ENCODE assay signal across 8 cellular contexts in the genomic region with DNA sequence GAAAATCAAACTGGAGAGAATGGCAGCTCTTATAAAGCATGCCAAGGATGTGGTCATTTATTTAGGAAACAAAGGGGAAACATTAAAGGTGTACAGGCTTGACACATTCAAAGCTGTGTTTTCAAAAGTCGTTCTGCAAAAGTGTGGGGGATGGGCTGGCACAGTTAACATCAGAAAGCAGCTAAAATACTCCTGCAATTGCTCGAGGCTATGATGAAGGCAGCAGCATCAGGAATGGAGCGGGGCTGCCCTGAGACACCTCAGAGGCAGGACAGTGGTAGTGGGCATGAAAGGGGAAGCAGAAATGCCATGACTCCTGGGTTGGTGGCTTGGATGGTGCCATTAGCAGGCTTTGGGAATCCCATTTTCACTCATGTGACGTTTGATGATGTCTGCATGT. TPM values are rescaled to one million over a fixed set of nuclear protein-coding genes. Genes with fewer than 3 reads are reported as not detected.
A peak's percentile ranks its signal among the peaks of the same experiment; 100 is the strongest.
DNase-seq lines count a peak whose midpoint lies in the region; ATAC-seq and TF ChIP-seq lines count a peak whose summit lies in the region.

No MANE protein-coding gene starts in this region.

- H3K9me3 ChIP-seq in Loucy (ENCODE audit: insufficient read depth, low read depth, low read length): no peaks in the 10 kb centered on the region
- H3K9me3 ChIP-seq in mammary epithelial cell (replicated peaks; ENCODE audit: insufficient read depth, low read length): no peaks in the 10 kb centered on the region

- H3K9me3 Mint-ChIP-seq in natural killer cell: no peaks in the 10 kb centered on the region

- H3K27ac Mint-ChIP-seq in natural killer cell: peak overlapping the region; percentile 96 to 97

- H3K9me2 ChIP-seq in Loucy (replicated peaks; ENCODE audit: low read depth, low read length): no peaks in the 10 kb centered on the region

- peaks cover 88% of the 10 kb centered on the region for H3K79me2 ChIP-seq in Loucy (ENCODE audit: insufficient read depth, low read length)
- H3K79me2 ChIP-seq in mammary epithelial cell (ENCODE audit: insufficient read depth, low read length): peaks cover 83% of the 10 kb centered on the region

- H3K4me2 ChIP-seq in Loucy (ENCODE audit: low read depth, low read length, poor library complexity, severe bottlenecking) (peak overlapping the region; percentile 96), mammary epithelial cell (ENCODE audit: insufficient read depth, low read depth, low read length) (peak overlapping the region; percentile 85)

- H3K36me3 Mint-ChIP-seq in natural killer cell: no peaks in the 10 kb centered on the region

- H3F3A ChIP-seq in Loucy (ENCODE audit: low read depth): no peaks in the 10 kb centered on the region

- intact Hi-C loops in mammary epithelial cell (cut with micrococcal nuclease): no loop called here
- intact Hi-C loops in natural killer cell (cut with micrococcal nuclease): loop anchor here (10.0 kb wide), 1 partner anchor 362 kb away; no protein-coding TSS in a partner anchor

- no peaks in the 10 kb centered on the region for H3K27me3 Mint-ChIP-seq in natural killer cell (ENCODE audit: low read depth in 2 of 2)

- DNase-seq in CD1c-positive myeloid dendritic cell (ENCODE audit: extremely low spot score): peak; percentile 35
- DNase-seq in mammary epithelial cell: no peak
- DNase-seq in natural killer cell: no peak
- DNase-seq in SKM-1 (lab: John Stamatoyannopoulos, UW; ENCODE audit: unreplicated experiment): no peak
- DNase-seq in NK-92 (lab: John Stamatoyannopoulos, UW; ENCODE audit: unreplicated experiment): no peak

- H3K4me3 ChIP-seq in Loucy (ENCODE audit: low read length, poor library complexity, severe bottlenecking) (peak overlapping the region; percentile 82), mammary epithelial cell (replicated peaks in 1 of 3; ENCODE audit: insufficient read depth in 1 of 3, low read depth in 2 of 3, low read length in 3 of 3) (peak overlapping the region; percentile 85 to 90 (median 89))

- WGBS in mammary epithelial cell (ENCODE audit: low coverage, missing lambda C conversion rate): 19% methylated on average over 4 of the region's 4 CpGs

- CTCF ChIA-PET in mammary epithelial cell (lab: Charles Lee; ENCODE audit: low non-redundant PET): no interaction called here

- H4K20me1 ChIP-seq in Loucy (ENCODE audit: insufficient read depth, low read length, poor library complexity, severe bottlenecking) (peaks cover 30% of the 10 kb centered on the region), mammary epithelial cell (ENCODE audit: insufficient read depth, low read length) (no peaks in the 10 kb centered on the region)

- peak overlapping the region; percentile 21; the same call in 1 of the 2 replicates for H2AFZ ChIP-seq in Loucy (ENCODE audit: low read length)
- peak overlapping the region; percentile 100 for H2AFZ ChIP-seq in mammary epithelial cell (ENCODE audit: low read depth, low read length)

- TF ChIP-seq CTCF in Loucy (conservative IDR thresholded peaks at IDR 0.05; ENCODE audit: low read length) (no peak), mammary epithelial cell (conservative IDR thresholded peaks at IDR 0.05 in 1 of 2, IDR thresholded peaks at IDR 0.05 in 1 of 2; ENCODE audit: extremely low read depth in 1 of 2, insufficient read depth in 1 of 2, low read depth in 1 of 2, low read length in 2 of 2) (no peak), natural killer cell (IDR thresholded peaks at IDR 0.05) (no peak)

- H3K4me1 ChIP-seq in Loucy (ENCODE audit: insufficient read depth, low read length, poor library complexity, severe bottlenecking) (peaks cover 71% of the 10 kb centered on the region), mammary epithelial cell (ENCODE audit: insufficient read depth, low read length) (peaks cover 20% of the 10 kb centered on the region)

- H3K9ac ChIP-seq in Loucy (ENCODE audit: low read depth, low read length, poor library complexity, severe bottlenecking): peak overlapping the region; percentile 82
- peak overlapping the region; percentile 60 for H3K9ac ChIP-seq in mammary epithelial cell (ENCODE audit: insufficient read depth, low read length)

- dilution Hi-C loops in mammary epithelial cell (cut with HindIII; ENCODE audit: low sequenced_read_pairs): no loop called here

- in situ Hi-C loops in mammary epithelial cell (cut with MboI; ENCODE audit: low sequenced_read_pairs in 2 of 2): no loop called here

- BruUV-seq in mammary epithelial cell (replicated peaks; lab: Mats Ljungman, UMichigan): TSS peak; percentile 36

- peaks cover 54% of the 10 kb centered on the region in 2 donors for H3K4me1 Mint-ChIP-seq in natural killer cell

- ATAC-seq in natural killer cell: no peak
- ATAC-seq in esophagus mucosa: no peak
- no peak for ATAC-seq in GM18519 (IDR thresholded peaks at IDR 0.05; ENCODE audit: low FRiP score, unreplicated experiment)

- peak overlapping the region; percentile 18 for H3K27ac ChIP-seq in mammary epithelial cell (ENCODE audit: insufficient read depth, low read depth, low read length)

- H3K27me3 ChIP-seq in Loucy (ENCODE audit: insufficient read depth, low read length, poor library complexity, severe bottlenecking): no peaks in the 10 kb centered on the region
- no peaks in the 10 kb centered on the region for H3K27me3 ChIP-seq in mammary epithelial cell (ENCODE audit: insufficient read depth, low read length)

- H3K4me3 Mint-ChIP-seq in natural killer cell: peak overlapping the region; percentile 91

- H3K36me3 ChIP-seq in Loucy (ENCODE audit: insufficient read depth, low read length) (peaks cover 7% of the 10 kb centered on the region; the same call in 1 of the 2 replicates), mammary epithelial cell (ENCODE audit: insufficient read depth, low read length) (no peaks in the 10 kb centered on the region)

RNA-seq across cellular contexts. Expression of gene NCAPD3, which starts 0.7 kb away (rescaled TPM):
- total RNA-seq in mammary epithelial cell (10 to 100 TPM; 16.2 to 36.9 TPM), natural killer cell (10 to 100 TPM; 27.6 to 33.6 (median 31.2) TPM), esophagus mucosa (13.1 TPM)
- 33.3 TPM for polyA plus RNA-seq in mammary epithelial cell
- polyA minus RNA-seq in mammary epithelial cell: 26.0 TPM

RNA-seq across cellular contexts. Expression of gene VPS26B, which starts 1.4 kb away (rescaled TPM):
- total RNA-seq in mammary epithelial cell (10 to 100 TPM; 46.0 to 46.6 TPM), natural killer cell (100 to 1,000 TPM in 2 of 3 donors, 10 to 100 TPM in 1; 83.0 to 113 (median 107) TPM), esophagus mucosa (24.1 TPM)
- 32.1 TPM for polyA plus RNA-seq in mammary epithelial cell
- 63.9 TPM for polyA minus RNA-seq in mammary epithelial cell

RNA-seq across cellular contexts. Expression of gene THYN1, which starts 30.1 kb away (rescaled TPM):
- 10 to 100 TPM; 30.2 to 38.0 TPM for total RNA-seq in mammary epithelial cell
- 42.9 TPM for polyA plus RNA-seq in mammary epithelial cell
- 20.2 TPM for polyA minus RNA-seq in mammary epithelial cell
- 10 to 100 TPM; 21.6 to 25.4 (median 24.0) TPM for total RNA-seq in natural killer cell
- total RNA-seq in esophagus mucosa: 20.0 TPM

RNA-seq across cellular contexts. Expression of gene ACAD8, which starts 30.3 kb away (rescaled TPM):
- total RNA-seq in mammary epithelial cell: 10 to 100 TPM; 20.8 to 21.0 TPM
- 19.5 TPM for polyA plus RNA-seq in mammary epithelial cell
- 27.5 TPM for polyA minus RNA-seq in mammary epithelial cell
- 10 to 100 TPM; 24.3 to 42.5 (median 39.3) TPM for total RNA-seq in natural killer cell
- 13.9 TPM for total RNA-seq in esophagus mucosa

RNA-seq across cellular contexts. Expression of gene GLB1L3, which starts 53.1 kb away (rescaled TPM):
- total RNA-seq in mammary epithelial cell: 1 to 10 TPM in 1 of 2 donors, under 1 TPM in 1; 0.50 to 6.3 TPM
- 2.1 TPM for polyA plus RNA-seq in mammary epithelial cell
- not detected for polyA minus RNA-seq in mammary epithelial cell
- under 1 TPM in 1 of 3 donors, not detected in 2; 0.38 TPM for total RNA-seq in natural killer cell
- total RNA-seq in esophagus mucosa: not detected
